20 cellular contexts compared by ENCODE assay signal in genomic region chr5:52119768-52120167, GRCh38.
DNase-seq lines count a peak whose midpoint lies in the region; ATAC-seq and TF ChIP-seq lines count a peak whose summit lies in the region.
"Had no signal": no experiment of that assay in that cellular context is flagged by ENCODE, and none has a peak within 500 bp of the region (broad histone marks: within the 10 kb centered on the region; RNA-seq: fewer than 3 reads in every experiment).

No MANE protein-coding gene starts in this region.

- CTCF ChIA-PET in SK-N-SH (lab: Yijun Ruan, JAX): interaction anchor here (0.7 kb wide), 2 partner anchors 212 to 717 kb away, joined by 3 to 4 read pairs; no protein-coding TSS in a partner anchor

- POLR2A ChIA-PET in SK-N-SH (lab: Yijun Ruan, JAX): no interaction called here

- intact Hi-C loops in uterus (cut with DNase I; ENCODE audit: low total_unique reads): no loop called here

- H3K9me2 ChIP-seq in SK-N-SH: no peaks in the 10 kb centered on the region

- no peak overlapping the region for H3K9ac ChIP-seq in SK-N-SH

- no peaks in the 10 kb centered on the region for H3K36me3 Mint-ChIP-seq in neural crest cell (ENCODE audit: low read depth)
- H3K36me3 Mint-ChIP-seq: CD4-positive, alpha-beta memory T cell had no signal

- no peaks in the 10 kb centered on the region for H3K27me3 Mint-ChIP-seq in neural crest cell (ENCODE audit: low read depth)
- H3K27me3 Mint-ChIP-seq: B cell; CD4-positive, alpha-beta memory T cell; T-helper 17 cell had no signal

- TF ChIP-seq POLR2A in uterus (IDR thresholded peaks at IDR 0.05): no peak

- ATAC-seq in HG02571 (IDR thresholded peaks at IDR 0.05; ENCODE audit: unreplicated experiment): no peak
- ATAC-seq: GM12878, K562, Panc1, T-helper 17 cell had no signal

- H3K4me2 ChIP-seq in SK-N-SH: no peak overlapping the region

- no peaks in the 10 kb centered on the region for H3K36me3 ChIP-seq in SK-N-SH (replicated peaks in 1 of 2; ENCODE audit: control insufficient read depth in 1 of 2, insufficient read depth in 2 of 2, low read length in 1 of 2)
- H3K36me3 ChIP-seq in uterus: no peaks in the 10 kb centered on the region

- H3K9me3 Mint-ChIP-seq in neural crest cell: no peaks in the 10 kb centered on the region

- H2AFZ ChIP-seq in SK-N-SH (ENCODE audit: low read depth): no peak overlapping the region

- no peak overlapping the region for H3K4me3 Mint-ChIP-seq in neural crest cell
- H3K4me3 Mint-ChIP-seq: B cell; CD4-positive, alpha-beta memory T cell; T-helper 17 cell had no signal

- H3K9me3 ChIP-seq in SK-N-SH (no peaks in the 10 kb centered on the region), uterus (no peaks in the 10 kb centered on the region)

- H3K4me3 ChIP-seq in SK-N-SH (ENCODE audit: low read depth in 2 of 2, low read length in 1 of 2) (no peak overlapping the region), uterus (no peak overlapping the region)
- H3K4me3 ChIP-seq: GM12878, K562 had no signal

- TF ChIP-seq CTCF in C4-2B (conservative IDR thresholded peaks at IDR 0.05): peak; percentile 39
- TF ChIP-seq CTCF in SK-N-SH (IDR thresholded peaks at IDR 0.05): peak; percentile 20; the same call in 1 of the 2 replicates
- TF ChIP-seq CTCF in neural crest cell (conservative IDR thresholded peaks at IDR 0.05): peak; percentile 31
- TF ChIP-seq CTCF in uterus (IDR thresholded peaks at IDR 0.05): no peak

- H3K27ac Mint-ChIP-seq in neural crest cell (ENCODE audit: unreplicated experiment): no peak overlapping the region
- H3K27ac Mint-ChIP-seq: B cell; CD4-positive, alpha-beta memory T cell; T-helper 17 cell had no signal

- no peaks in the 10 kb centered on the region for H3K4me1 Mint-ChIP-seq in neural crest cell
- H3K4me1 Mint-ChIP-seq: B cell; CD4-positive, alpha-beta memory T cell; T-helper 17 cell had no signal

- DNase-seq in Kasumi-1 (lab: John Stamatoyannopoulos, UW) (peak; percentile 2 to 32), SK-N-SH (no peak), neural crest cell (ENCODE audit: low read depth, low spot score) (no peak), uterus (no peak), amniotic stem cell (lab: John Stamatoyannopoulos, UW) (no peak)
- DNase-seq: Calu3; CD4-positive, alpha-beta memory T cell; DND-41; NCI-H1436; NCI-H2029 treated with DMSO at 0.1 percent for 48 hours; NCI-H226; NCI-H526 treated with DMSO at 0.1 percent for 48 hours; SHP77 treated with DMSO at 0.1 percent for 48 hours; T-helper 17 cell had no signal

- no peak for TF ChIP-seq EP300 in SK-N-SH (IDR thresholded peaks at IDR 0.05; ENCODE audit: borderline replicate concordance in 1 of 2, low read depth in 1 of 2, low read length in 1 of 2)

- H3K4me1 ChIP-seq in SK-N-SH (ENCODE audit: control insufficient read depth in 1 of 2, insufficient read depth in 2 of 2, low read depth in 1 of 2, low read length in 1 of 2) (no peaks in the 10 kb centered on the region), uterus (no peaks in the 10 kb centered on the region)

- H3K79me2 ChIP-seq in SK-N-SH (ENCODE audit: insufficient read depth): no peaks in the 10 kb centered on the region

- H4K20me1 ChIP-seq in SK-N-SH (ENCODE audit: insufficient read depth): no peaks in the 10 kb centered on the region

- no peak overlapping the region for H3K27ac ChIP-seq in C4-2B
- no peak overlapping the region for H3K27ac ChIP-seq in SK-N-SH (ENCODE audit: low read depth in 2 of 2, low read length in 1 of 2)
- no peak overlapping the region for H3K27ac ChIP-seq in uterus

- H3F3A ChIP-seq in SK-N-SH (replicated peaks; ENCODE audit: insufficient read depth): no peaks in the 10 kb centered on the region

- TF ChIP-seq RAD21 in SK-N-SH (IDR thresholded peaks at IDR 0.05; ENCODE audit: low read length): no peak

- no peaks in the 10 kb centered on the region for H3K27me3 ChIP-seq in SK-N-SH (ENCODE audit: insufficient read depth)
- H3K27me3 ChIP-seq in uterus: no peaks in the 10 kb centered on the region

- WGBS in SK-N-SH (ENCODE audit: low lambda C conversion rate): 6% methylated on average over 1 of the region's 1 CpG

TF ChIP-seq in SK-N-SH, 30 proteins besides CTCF, POLR2A, EP300 and RAD21:
- no peak for TF ChIP-seq FOXJ3 (CRISPR knock-in tag; IDR thresholded peaks at IDR 0.05)
- no peak for TF ChIP-seq MAX (IDR thresholded peaks at IDR 0.05; ENCODE audit: low read depth)
- TF ChIP-seq RXRA (IDR thresholded peaks at IDR 0.05; ENCODE audit: borderline replicate concordance, low read depth): no peak
- no peak for TF ChIP-seq GABPA (IDR thresholded peaks at IDR 0.05; ENCODE audit: low read depth)
- TF ChIP-seq EZH2phosphoT487 (IDR thresholded peaks at IDR 0.05; ENCODE audit: borderline replicate concordance, low read depth): no peak
- no peak for TF ChIP-seq RFX5 (IDR thresholded peaks at IDR 0.05; ENCODE audit: low read length)

Comparison
In these comparisons a context has a peak if more than half of its experiments do, and no peak if none do; other contexts are left out.
1. CTCF ChIP-seq: peak in C4-2B (single experiment), SK-N-SH (single experiment) and neural crest cell (single experiment); none in uterus (0 of 4).
2. DNase-seq: peak in Kasumi-1 (2 of 2); none in SK-N-SH (single experiment), neural crest cell (single experiment), uterus (0 of 2) and amniotic stem cell (single experiment).